In genomic region chr2:10590742-10591141, GRCh38 we compare ENCODE assay signal across 17 cellular contexts.
"Had no signal": no experiment of that assay in that cellular context is flagged by ENCODE, and none has a peak within 500 bp of the region (broad histone marks: within the 10 kb centered on the region; RNA-seq: fewer than 3 reads in every experiment).

No MANE protein-coding gene starts in this region.

- H3K36me3 ChIP-seq: thyroid gland had no signal

- H3K27me3 ChIP-seq: neutrophil, thyroid gland had no signal

- H3K9me3 ChIP-seq: left ventricle myocardium inferior, neutrophil, thyroid gland had no signal

- DNase-seq: activated B cell treated with CpG ODN at 0.5 μM for 24 hours; activated CD4-positive, alpha-beta memory T cell treated with anti-CD3 and anti-CD28 coated beads, Interleukin-2, amount 10 ng/mL, durations not matched to agents 7 days and 5 days; activated CD4-positive, alpha-beta T cell treated with anti-CD3 and anti-CD28 coated beads for 4 hours; activated CD8-positive, alpha-beta memory T cell treated with anti-CD3 and anti-CD28 coated beads, Interleukin-2, amount 10 ng/mL, durations not matched to agents 7 days and 5 days; activated naive CD4-positive, alpha-beta T cell; activated naive CD8-positive, alpha-beta T cell treated with anti-CD3 and anti-CD28 coated beads for 36 hours; amniotic stem cell; foreskin melanocyte; glutamatergic neuron; left ventricle myocardium inferior; naive thymus-derived CD4-positive, alpha-beta T cell; stimulated activated CD8-positive, alpha-beta memory T cell treated with anti-CD3 and anti-CD28 coated beads, Interleukin-4, amount 100 ng/mL, for 48 hours; stimulated activated naive CD4-positive, alpha-beta T cell; thyroid gland had no signal

- H3K9me3 Mint-ChIP-seq: activated B cell treated with CpG ODN at 0.5 μM for 24 hours; activated CD4-positive, alpha-beta memory T cell treated with anti-CD3 and anti-CD28 coated beads, Interleukin-2, amount 10 ng/mL, durations not matched to agents 7 days and 5 days; activated naive CD8-positive, alpha-beta T cell treated with anti-CD3 and anti-CD28 coated beads for 36 hours; memory B cell had no signal

- H3K4me1 Mint-ChIP-seq: activated B cell treated with CpG ODN at 0.5 μM for 24 hours; activated CD4-positive, alpha-beta memory T cell treated with anti-CD3 and anti-CD28 coated beads, Interleukin-2, amount 10 ng/mL, durations not matched to agents 7 days and 5 days; activated naive CD8-positive, alpha-beta T cell treated with anti-CD3 and anti-CD28 coated beads for 36 hours; memory B cell had no signal

- ATAC-seq: activated CD8-positive, alpha-beta memory T cell treated with anti-CD3 and anti-CD28 coated beads, Interleukin-2, amount 10 ng/mL, durations not matched to agents 7 days and 5 days; naive thymus-derived CD4-positive, alpha-beta T cell had no signal

- H3K27ac Mint-ChIP-seq: activated B cell treated with CpG ODN at 0.5 μM for 24 hours; activated CD4-positive, alpha-beta memory T cell treated with anti-CD3 and anti-CD28 coated beads, Interleukin-2, amount 10 ng/mL, durations not matched to agents 7 days and 5 days; memory B cell had no signal

- H3K27ac ChIP-seq: cardiac muscle cell, left ventricle myocardium inferior, neutrophil, thyroid gland had no signal

- H3K27me3 Mint-ChIP-seq: activated B cell treated with CpG ODN at 0.5 μM for 24 hours; activated CD4-positive, alpha-beta memory T cell treated with anti-CD3 and anti-CD28 coated beads, Interleukin-2, amount 10 ng/mL, durations not matched to agents 7 days and 5 days; activated CD8-positive, alpha-beta memory T cell treated with anti-CD3 and anti-CD28 coated beads, Interleukin-2, amount 10 ng/mL, durations not matched to agents 7 days and 5 days; activated naive CD8-positive, alpha-beta T cell treated with anti-CD3 and anti-CD28 coated beads for 36 hours; memory B cell; naive thymus-derived CD4-positive, alpha-beta T cell had no signal

- H3K4me3 Mint-ChIP-seq: activated B cell treated with CpG ODN at 0.5 μM for 24 hours; activated CD4-positive, alpha-beta memory T cell treated with anti-CD3 and anti-CD28 coated beads, Interleukin-2, amount 10 ng/mL, durations not matched to agents 7 days and 5 days; activated CD8-positive, alpha-beta memory T cell treated with anti-CD3 and anti-CD28 coated beads, Interleukin-2, amount 10 ng/mL, durations not matched to agents 7 days and 5 days; activated naive CD8-positive, alpha-beta T cell treated with anti-CD3 and anti-CD28 coated beads for 36 hours; memory B cell; naive thymus-derived CD4-positive, alpha-beta T cell had no signal

- H3K4me3 ChIP-seq: cardiac muscle cell, left ventricle myocardium inferior, thyroid gland had no signal
